In genomic region chr15:74924525-74924924, GRCh38 we compare ENCODE assay signal across 8 cellular contexts.
"Had no signal": no experiment of that assay in that cellular context is flagged by ENCODE, and none has a peak within 500 bp of the region (broad histone marks: within the 10 kb centered on the region; RNA-seq: fewer than 3 reads in every experiment).

No MANE protein-coding gene starts in this region.

- H3K9me3 ChIP-seq: HAP-1 had no signal

- H3K4me3 ChIP-seq: GM23338, HAP-1 had no signal

- DNase-seq: H7, HFFc6, KBM-7 had no signal

- H3K27ac ChIP-seq: HL-60 had no signal

- H3K4me1 ChIP-seq: HAP-1 had no signal

- H3K27ac Mint-ChIP-seq: GM23338, HFFc6, IgD-negative memory B cell had no signal

- H3K4me2 ChIP-seq: GM23338 had no signal

- FAIRE-seq: HepG2 had no signal

- ATAC-seq: GM23338, HepG2 had no signal

- H2AFZ ChIP-seq: GM23338 had no signal

- H3K27me3 Mint-ChIP-seq: IgD-negative memory B cell had no signal

- H3K9me3 Mint-ChIP-seq: GM23338, HFFc6, IgD-negative memory B cell had no signal

- H3K4me1 Mint-ChIP-seq: GM23338 had no signal

- H3K4me3 Mint-ChIP-seq: GM23338, HFFc6, IgD-negative memory B cell had no signal
